21 cellular contexts compared by ENCODE assay signal in genomic region chr2:112682101-112682500, GRCh38. TPM values are rescaled to one million over a fixed set of nuclear protein-coding genes. Genes with fewer than 3 reads are reported as not detected.
"Had no signal": no experiment of that assay in that cellular context is flagged by ENCODE, and none has a peak within 500 bp of the region (broad histone marks: within the 10 kb centered on the region; RNA-seq: fewer than 3 reads in every experiment).

No MANE protein-coding gene starts in this region.

- H3K27ac Mint-ChIP-seq: activated naive CD8-positive, alpha-beta T cell; brain; stimulated activated naive CD8-positive, alpha-beta T cell treated with anti-CD3 and anti-CD28 coated beads, Interleukin-15, Interleukin-2, amounts not matched to agents 100 ng/mL and 50 ng/mL, for 24 hours had no signal

- H3K27me3 Mint-ChIP-seq: activated naive CD8-positive, alpha-beta T cell; naive thymus-derived CD8-positive, alpha-beta T cell; stimulated activated naive CD8-positive, alpha-beta T cell treated with anti-CD3 and anti-CD28 coated beads, Interleukin-15, Interleukin-2, amounts not matched to agents 100 ng/mL and 50 ng/mL, for 24 hours had no signal

- H3K27ac ChIP-seq: lower lobe of right lung had no signal

- DNase-seq: activated CD4-positive, alpha-beta T cell treated with anti-CD3 and anti-CD28 coated beads, Interleukin-2, amount 50 U/mL, for 48 hours; activated CD4-positive, CD25-positive, alpha-beta regulatory T cell treated with anti-CD3 and anti-CD28 coated beads, Interleukin-2, amount 50 U/mL, for 72 hours; activated gamma-delta T cell; activated T-cell treated with anti-CD3 and anti-CD28 coated beads, Interleukin-2, amount 50 U/mL, for 48 hours; amygdala; cerebellar nuclear complex; dermis blood vessel endothelial cell; hippocampal formation; lower lobe of right lung; naive thymus-derived CD8-positive, alpha-beta T cell; nucleus accumbens; stimulated activated CD4-positive, alpha-beta T cell treated with anti-CD3 and anti-CD28 coated beads, Interleukin-2, amount 100 ng/mL, for 48 hours; T-helper 9 cell had no signal

- H3K4me1 ChIP-seq: lower lobe of right lung had no signal

- H3K9me3 Mint-ChIP-seq: brain; naive thymus-derived CD8-positive, alpha-beta T cell; stimulated activated naive CD8-positive, alpha-beta T cell treated with anti-CD3 and anti-CD28 coated beads, Interleukin-15, Interleukin-2, amounts not matched to agents 100 ng/mL and 50 ng/mL, for 24 hours had no signal

- ATAC-seq: esophagus mucosa; naive thymus-derived CD8-positive, alpha-beta T cell had no signal

- FAIRE-seq: urothelium cell line had no signal

- H3K36me3 Mint-ChIP-seq: activated naive CD8-positive, alpha-beta T cell; brain had no signal

- H3K9me3 ChIP-seq: lower lobe of right lung had no signal

- H3K4me3 Mint-ChIP-seq: activated naive CD8-positive, alpha-beta T cell; brain; naive thymus-derived CD8-positive, alpha-beta T cell; stimulated activated naive CD8-positive, alpha-beta T cell treated with anti-CD3 and anti-CD28 coated beads, Interleukin-15, Interleukin-2, amounts not matched to agents 100 ng/mL and 50 ng/mL, for 24 hours had no signal

- H3K36me3 ChIP-seq: lower lobe of right lung had no signal

- H3K4me1 Mint-ChIP-seq: brain had no signal

- H3K4me3 ChIP-seq: lower lobe of right lung had no signal

RNA-seq across cellular contexts. Expression of gene NT5DC4, which starts 38.7 kb away (rescaled TPM):
- total RNA-seq: dermis blood vessel endothelial cell; esophagus mucosa; glomerular endothelial cell; mononuclear cell; naive thymus-derived CD8-positive, alpha-beta T cell; temporal lobe had no signal
- polyA plus RNA-seq: naive thymus-derived CD8-positive, alpha-beta T cell had no signal
